32 cellular contexts compared by ENCODE assay signal in the genomic region with DNA sequence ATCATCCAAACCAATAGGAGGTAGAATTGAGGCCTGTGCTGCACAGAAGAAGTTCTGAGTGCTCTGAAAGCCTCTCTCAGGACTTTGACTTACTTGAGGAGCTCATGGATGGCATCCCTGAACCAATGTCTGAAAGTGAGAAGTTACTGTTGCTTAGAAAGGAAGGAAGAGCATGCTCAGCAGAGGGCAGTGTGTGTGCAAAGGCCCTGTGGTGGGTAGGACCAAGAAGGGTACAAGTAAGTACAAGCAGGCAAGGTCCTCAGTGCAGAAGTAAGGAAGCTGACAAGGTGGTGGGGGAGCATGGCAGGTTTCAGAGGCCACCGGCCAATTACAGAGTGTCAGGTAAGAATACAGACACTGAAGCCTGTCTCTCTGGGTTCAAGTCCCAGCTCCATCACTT. TPM values are rescaled to one million over a fixed set of nuclear protein-coding genes. Genes with fewer than 3 reads are reported as not detected.
"Had no signal": no experiment of that assay in that cellular context is flagged by ENCODE, and none has a peak within 500 bp of the region (broad histone marks: within the 10 kb centered on the region; RNA-seq: fewer than 3 reads in every experiment).

No MANE protein-coding gene starts in this region.

- H3K36me3 ChIP-seq: ascending aorta, brain microvascular endothelial cell, breast epithelium had no signal

- H3K4me3 ChIP-seq: ascending aorta, breast epithelium had no signal

- DNase-seq: activated CD4-positive, alpha-beta memory T cell treated with anti-CD3 and anti-CD28 coated beads, Interleukin-2, amount 10 ng/mL, durations not matched to agents 7 days and 5 days; activated CD4-positive, alpha-beta T cell treated with anti-CD3 and anti-CD28 coated beads for 1 hour; activated CD4-positive, alpha-beta T cell treated with anti-CD3 and anti-CD28 coated beads for 36 hours; activated CD4-positive, alpha-beta T cell treated with anti-CD3 and anti-CD28 coated beads for 48 hours; activated CD4-positive, alpha-beta T cell treated with anti-CD3 and anti-CD28 coated beads, Interleukin-2, amount 10 ng/mL, durations not matched to agents 7 days and 5 days; activated CD4-positive, alpha-beta T cell treated with anti-CD3 and anti-CD28 coated beads, Interleukin-2, amount 50 U/mL, for 48 hours; activated CD4-positive, CD25-positive, alpha-beta regulatory T cell; activated CD8-positive, alpha-beta memory T cell treated with anti-CD3 and anti-CD28 coated beads for 24 hours; activated CD8-positive, alpha-beta memory T cell treated with anti-CD3 and anti-CD28 coated beads, Interleukin-2, amount 10 ng/mL, durations not matched to agents 7 days and 5 days; activated CD8-positive, alpha-beta memory T cell treated with anti-CD3 and anti-CD28 coated beads, Interleukin-2, amount 50 U/mL, for 48 hours; activated CD8-positive, alpha-beta T cell treated with anti-CD3 and anti-CD28 coated beads, Interleukin-2, amount 10 ng/mL, durations not matched to agents 7 days and 5 days; activated effector memory CD4-positive, alpha-beta T cell treated with Interleukin-2 at 50 U/mL for 16 hours; activated gamma-delta T cell; activated naive CD4-positive, alpha-beta T cell treated with anti-CD3 and anti-CD28 coated beads, Interleukin-2, amount 10 ng/mL, durations not matched to agents 7 days and 5 days; activated naive CD4-positive, alpha-beta T cell treated with Interleukin-2 at 50 U/mL for 16 hours; activated naive CD8-positive, alpha-beta T cell treated with anti-CD3 and anti-CD28 coated beads, Interleukin-2, amount 10 ng/mL, durations not matched to agents 7 days and 5 days; activated naive CD8-positive, alpha-beta T cell treated with anti-CD3 and anti-CD28 coated beads, Interleukin-2, amount 50 U/mL, for 24 hours; activated T-cell treated with anti-CD3 and anti-CD28 coated beads, Interleukin-2, amount 50 U/mL, for 24 hours; activated T-cell treated with anti-CD3 and anti-CD28 coated beads, Interleukin-2, amount 50 U/mL, for 48 hours; amygdala; anterior cingulate cortex; brain microvascular endothelial cell; central memory CD4-positive, alpha-beta T cell; T-helper 2 cell; T-helper 9 cell had no signal

- FAIRE-seq: colon, TTC549 had no signal

- H3K27me3 ChIP-seq: ascending aorta, brain microvascular endothelial cell, breast epithelium had no signal

- H3K4me1 ChIP-seq: breast epithelium had no signal

- H3K9me3 ChIP-seq: ascending aorta, breast epithelium had no signal

- H3K27ac ChIP-seq: brain microvascular endothelial cell, breast epithelium, VCaP had no signal

- ATAC-seq: activated CD4-positive, alpha-beta T cell treated with anti-CD3 and anti-CD28 coated beads for 36 hours; activated CD4-positive, CD25-positive, alpha-beta regulatory T cell treated with anti-CD3 and anti-CD28 coated beads, Interleukin-2, amount 50 U/mL, for 24 hours; activated CD8-positive, alpha-beta memory T cell treated with anti-CD3 and anti-CD28 coated beads, Interleukin-2, amount 10 ng/mL, durations not matched to agents 7 days and 5 days; activated CD8-positive, alpha-beta T cell treated with anti-CD3 and anti-CD28 coated beads, Interleukin-2, amount 10 ng/mL, durations not matched to agents 7 days and 5 days; activated naive CD8-positive, alpha-beta T cell treated with anti-CD3 and anti-CD28 coated beads, Interleukin-2, amount 50 U/mL, for 24 hours had no signal

RNA-seq across cellular contexts. Expression of a gene that starts 31.4 kb away (rescaled TPM):
- total RNA-seq: activated CD4-positive, alpha-beta memory T cell treated with anti-CD3 and anti-CD28 coated beads, Interleukin-2, amount 10 ng/mL, durations not matched to agents 7 days and 5 days; activated CD4-positive, alpha-beta T cell treated with anti-CD3 and anti-CD28 coated beads for 36 hours; activated CD4-positive, alpha-beta T cell treated with anti-CD3 and anti-CD28 coated beads, Interleukin-2, amount 10 ng/mL, durations not matched to agents 7 days and 5 days; activated CD8-positive, alpha-beta memory T cell treated with anti-CD3 and anti-CD28 coated beads, Interleukin-2, amount 10 ng/mL, durations not matched to agents 7 days and 5 days; activated CD8-positive, alpha-beta T cell treated with anti-CD3 and anti-CD28 coated beads, Interleukin-2, amount 10 ng/mL, durations not matched to agents 7 days and 5 days; activated naive CD8-positive, alpha-beta T cell treated with anti-CD3 and anti-CD28 coated beads, Interleukin-2, amount 10 ng/mL, durations not matched to agents 7 days and 5 days; activated T-helper 2 cell treated with anti-CD3 and anti-CD28 coated beads, Interferon-gamma antibody, Interleukin-2, Interleukin-4, amounts not matched to agents 10 μg/mL and 5 μg/mL and 100 μg/mL, durations not matched to agents 14 hours and 24 hours and 36 hours had no signal
